9 cellular contexts compared by ENCODE assay signal in the genomic region with DNA sequence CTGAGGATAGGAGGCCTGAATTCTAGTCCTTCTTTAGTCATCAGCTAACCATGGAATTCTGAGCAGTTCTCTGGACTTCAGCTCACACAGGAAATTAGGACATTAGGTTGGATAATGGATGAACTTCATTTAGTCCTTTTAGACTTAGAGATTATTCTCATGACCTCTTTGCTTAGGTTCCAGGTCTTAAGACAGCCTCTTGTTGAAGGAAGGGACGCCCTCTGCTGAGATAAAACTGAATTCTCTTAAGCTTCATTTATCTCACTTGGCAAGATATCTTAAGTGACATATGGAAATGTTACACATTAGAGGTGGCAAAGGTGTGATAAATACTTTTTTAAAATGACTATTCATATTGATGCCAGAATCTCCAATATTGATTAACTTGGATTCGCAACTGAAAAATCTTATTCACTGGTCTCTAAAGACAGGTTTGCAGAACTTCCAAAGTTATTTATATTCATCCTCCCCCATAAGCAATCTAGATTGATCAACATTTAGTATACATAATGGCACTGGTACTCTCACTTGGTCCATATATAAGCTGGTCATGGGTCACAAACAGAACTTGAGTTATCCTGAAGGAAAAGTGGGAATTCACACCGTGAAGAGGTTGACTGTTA. TPM values are rescaled to one million over a fixed set of nuclear protein-coding genes. Genes with fewer than 3 reads are reported as not detected.
DNase-seq lines count a peak whose midpoint lies in the region; ATAC-seq, FAIRE-seq and TF ChIP-seq lines count a peak whose summit lies in the region.
"Had no signal": no experiment of that assay in that cellular context is flagged by ENCODE, and none has a peak within 500 bp of the region (broad histone marks: within the 10 kb centered on the region; RNA-seq: fewer than 3 reads in every experiment).

No MANE protein-coding gene starts in this region.

- TF ChIP-seq RAD21 in HCT116 (IDR thresholded peaks at IDR 0.05; ENCODE audit: low read depth), result peak; percentile 87

- TF ChIP-seq POLR2A in HCT116 (IDR thresholded peaks at IDR 0.05; ENCODE audit: borderline replicate concordance, extremely low read depth, insufficient read depth, insufficient read length), result no peak
- TF ChIP-seq POLR2A in endothelial cell of umbilical vein (IDR thresholded peaks at IDR 0.05; ENCODE audit: low read depth, low read length), result no peak

- no peak overlapping the region for H2AFZ ChIP-seq in DND-41 (ENCODE audit: low read depth, low read length)
- H2AFZ ChIP-seq in HCT116 (ENCODE audit: low read depth, low read length, poor library complexity, severe bottlenecking), result peak overlapping the region; percentile 92
- no peak overlapping the region for H2AFZ ChIP-seq in OCI-LY1 (ENCODE audit: low read length)
- peak overlapping the region; percentile 78 for H2AFZ ChIP-seq in endothelial cell of umbilical vein (ENCODE audit: low read depth, low read length)

- H3K27ac ChIP-seq in DND-41 (ENCODE audit: low read length), result no peak overlapping the region
- H3K27ac ChIP-seq in HCT116 (ENCODE audit: low read depth, low read length), result no peak overlapping the region
- no peak overlapping the region for H3K27ac ChIP-seq in OCI-LY1 (ENCODE audit: low read depth, low read length, poor library complexity, severe bottlenecking)
- H3K27ac ChIP-seq in endothelial cell of umbilical vein (ENCODE audit: insufficient read depth, low read depth, low read length), result peak overlapping the region; percentile 54
- no peak overlapping the region for H3K27ac ChIP-seq in CD4-positive, alpha-beta memory T cell (ENCODE audit: low read depth, low read length)

- no peaks in the 10 kb centered on the region for H3K4me1 ChIP-seq in DND-41 (ENCODE audit: insufficient read depth, low read length)
- no peaks in the 10 kb centered on the region for H3K4me1 ChIP-seq in HCT116 (ENCODE audit: control insufficient read depth in 1 of 2, insufficient read depth in 2 of 2, low read length in 2 of 2)
- H3K4me1 ChIP-seq in OCI-LY1 (ENCODE audit: insufficient read depth, low read length, severe bottlenecking), result no peaks in the 10 kb centered on the region
- peaks cover 7% of the 10 kb centered on the region for H3K4me1 ChIP-seq in endothelial cell of umbilical vein (ENCODE audit: control insufficient read depth, extremely low read depth, insufficient read depth, low read length)
- H3K4me1 ChIP-seq in CD4-positive, alpha-beta memory T cell (ENCODE audit: insufficient read depth, low read length), result no peaks in the 10 kb centered on the region

- no peaks in the 10 kb centered on the region for H3K9me1 ChIP-seq in endothelial cell of umbilical vein (replicated peaks; ENCODE audit: control insufficient read depth, extremely low read depth, insufficient read depth, low read length)

- TF ChIP-seq CTCF in DND-41 (IDR thresholded peaks at IDR 0.05; ENCODE audit: borderline replicate concordance, extremely low read depth, low read length, poor library complexity, severe bottlenecking) (peak; percentile 37), HCT116 (IDR thresholded peaks at IDR 0.05 in 2 of 3, conservative IDR thresholded peaks at IDR 0.05 in 1 of 3; ENCODE audit: borderline replicate concordance in 1 of 3, insufficient read depth in 1 of 3, low read depth in 2 of 3, low read length in 2 of 3) (peak; percentile 44 to 71 (median 61); a peak in 5 of 6 replicates), OCI-LY1 (IDR thresholded peaks at IDR 0.05; ENCODE audit: low read length) (peak; percentile 77), endothelial cell of umbilical vein (IDR thresholded peaks at IDR 0.05; ENCODE audit: extremely low read depth in 1 of 2, insufficient read depth in 1 of 2, low read depth in 1 of 2, low read length in 2 of 2) (peak; percentile 39 to 42), neural crest cell (conservative IDR thresholded peaks at IDR 0.05) (peak; percentile 66)

- H3K4me3 ChIP-seq in DND-41 (ENCODE audit: low read depth in 1 of 2, low read length in 2 of 2) (no peak overlapping the region), HCT116 (replicated peaks in 1 of 2; ENCODE audit: low read depth in 1 of 2, low read length in 2 of 2) (no peak overlapping the region), OCI-LY1 (ENCODE audit: low read depth, low read length, poor library complexity, severe bottlenecking) (no peak overlapping the region), endothelial cell of umbilical vein (replicated peaks in 1 of 3; ENCODE audit: insufficient read depth in 1 of 3, low read depth in 1 of 3, low read length in 3 of 3) (no peak overlapping the region)
- no peak overlapping the region for H3K4me3 ChIP-seq in CD4-positive, alpha-beta memory T cell (ENCODE audit: low read length in 2 of 2)

- H3F3A ChIP-seq in OCI-LY1 (ENCODE audit: insufficient read depth, low read length), result no peaks in the 10 kb centered on the region

- no peaks in the 10 kb centered on the region for H3K27me3 ChIP-seq in DND-41 (ENCODE audit: insufficient read depth, low read length, poor library complexity)
- no peaks in the 10 kb centered on the region for H3K27me3 ChIP-seq in HCT116 (ENCODE audit: insufficient read depth, low read length)
- no peaks in the 10 kb centered on the region; the same call in 1 of the 2 replicates for H3K27me3 ChIP-seq in OCI-LY1 (ENCODE audit: insufficient read depth, low read length)
- no peaks in the 10 kb centered on the region for H3K27me3 ChIP-seq in endothelial cell of umbilical vein (ENCODE audit: control insufficient read depth in 2 of 2, insufficient read depth in 2 of 2, low read length in 2 of 2)
- H3K27me3 ChIP-seq in CD4-positive, alpha-beta memory T cell (ENCODE audit: insufficient read depth, low read length), result no peaks in the 10 kb centered on the region

- DNase-seq in DND-41, result no peak
- DNase-seq in HCT116 (ENCODE audit: low read depth, low spot score), result peak; percentile 67
- peak; percentile 89 for DNase-seq in endothelial cell of umbilical vein (ENCODE audit: low read depth, low spot score)
- DNase-seq in neural crest cell (ENCODE audit: low read depth, low spot score), result no peak
- DNase-seq in COLO668 (lab: John Stamatoyannopoulos, UW; ENCODE audit: unreplicated experiment), result no peak
- DNase-seq in CD4-positive, alpha-beta memory T cell, result no peak
- DNase-seq in activated naive CD4-positive, alpha-beta T cell treated with anti-CD3 and anti-CD28 coated beads, Interleukin-2, amount 50 U/mL, for 16 hours, result no peak

- ATAC-seq in DND-41 (ENCODE audit: insufficient read depth, low read depth) (no peak), HCT116 (peak; percentile 82)

- H3K9me3 Mint-ChIP-seq in neural crest cell, result peaks cover 3% of the 10 kb centered on the region
- peaks cover 0 to 14% (median 5%) of the 10 kb centered on the region in 8 donors for H3K9me3 Mint-ChIP-seq in CD4-positive, alpha-beta memory T cell

- H3K36me3 ChIP-seq in DND-41 (ENCODE audit: insufficient read depth, low read length) (no peaks in the 10 kb centered on the region), HCT116 (ENCODE audit: control insufficient read depth in 1 of 2, insufficient read depth in 2 of 2, low read length in 2 of 2) (no peaks in the 10 kb centered on the region), OCI-LY1 (ENCODE audit: insufficient read depth, low read length) (no peaks in the 10 kb centered on the region; the same call in 1 of the 2 replicates), endothelial cell of umbilical vein (ENCODE audit: control insufficient read depth in 2 of 2, extremely low read depth in 1 of 2, insufficient read depth in 2 of 2, low read length in 2 of 2) (no peaks in the 10 kb centered on the region)
- H3K36me3 ChIP-seq in CD4-positive, alpha-beta memory T cell (ENCODE audit: insufficient read depth, low read length), result no peaks in the 10 kb centered on the region

- H3K9ac ChIP-seq in DND-41 (ENCODE audit: low read depth, low read length), result no peak overlapping the region
- no peak overlapping the region for H3K9ac ChIP-seq in HCT116 (ENCODE audit: low read length)
- H3K9ac ChIP-seq in OCI-LY1 (ENCODE audit: low read length), result no peak overlapping the region
- no peak overlapping the region for H3K9ac ChIP-seq in endothelial cell of umbilical vein (replicated peaks; ENCODE audit: extremely low read depth, insufficient read depth, low read length)

- no peaks in the 10 kb centered on the region for H3K79me2 ChIP-seq in DND-41 (ENCODE audit: insufficient read depth, low read length)
- no peaks in the 10 kb centered on the region for H3K79me2 ChIP-seq in HCT116 (ENCODE audit: insufficient read depth, low read length)
- H3K79me2 ChIP-seq in OCI-LY1 (ENCODE audit: insufficient read depth, low read length), result no peaks in the 10 kb centered on the region
- H3K79me2 ChIP-seq in endothelial cell of umbilical vein (ENCODE audit: control insufficient read depth, insufficient read depth, low read length), result no peaks in the 10 kb centered on the region

- peaks cover 11% of the 10 kb centered on the region for H3K4me1 Mint-ChIP-seq in neural crest cell
- no peaks in the 10 kb centered on the region for H3K4me1 Mint-ChIP-seq in CD4-positive, alpha-beta memory T cell

- no peaks in the 10 kb centered on the region for H3K9me3 ChIP-seq in DND-41 (ENCODE audit: insufficient read depth, low read length, severe bottlenecking)
- no peaks in the 10 kb centered on the region for H3K9me3 ChIP-seq in HCT116 (ENCODE audit: control insufficient read depth in 1 of 2, insufficient read depth in 1 of 2, low read depth in 1 of 2, low read length in 2 of 2)
- peaks cover 8% of the 10 kb centered on the region for H3K9me3 ChIP-seq in OCI-LY1 (ENCODE audit: low read length)
- H3K9me3 ChIP-seq in endothelial cell of umbilical vein (replicated peaks; ENCODE audit: control insufficient read depth, insufficient read depth, low read length), result no peaks in the 10 kb centered on the region
- H3K9me3 ChIP-seq in CD4-positive, alpha-beta memory T cell (ENCODE audit: control insufficient read depth in 1 of 2, low read length in 2 of 2), result no peaks in the 10 kb centered on the region

- FAIRE-seq in endothelial cell of umbilical vein (lab: Jason Lieb, UNC), result peak; percentile 89

- POLR2A ChIA-PET in HCT116 (lab: Charles Lee), result no interaction called here
- POLR2A ChIA-PET in endothelial cell of umbilical vein (lab: Charles Lee), result no interaction called here
- POLR2A ChIA-PET in CD4-positive, alpha-beta memory T cell (lab: Charles Lee; ENCODE audit: partially characterized antibody), result no interaction called here

- H3K4me2 ChIP-seq in DND-41 (ENCODE audit: insufficient read depth, low read length) (no peak overlapping the region), HCT116 (ENCODE audit: low read length) (no peak overlapping the region), OCI-LY1 (ENCODE audit: low read length) (no peak overlapping the region), endothelial cell of umbilical vein (ENCODE audit: insufficient read depth, low read length) (no peak overlapping the region)

- intact Hi-C loops in HCT116 (cut with micrococcal nuclease) (loop anchor here (1.0 to 2.0 kb wide), 3 partner anchors 121 to 745 kb away; no protein-coding TSS in a partner anchor), endothelial cell of umbilical vein (cut with micrococcal nuclease) (loop anchor here (1.0 to 10.0 kb wide), 9 partner anchors 60 to 291 kb away; a partner anchor contains a TSS)
- intact Hi-C loops in CD4-positive, alpha-beta memory T cell (cut with micrococcal nuclease), result no loop called here

- dilution Hi-C loops in endothelial cell of umbilical vein (cut with MboI; ENCODE audit: extremely low pct_ligation_motif_present, low sequenced_read_pairs), result no loop called here

- H3K36me3 Mint-ChIP-seq in neural crest cell (ENCODE audit: low read depth), result peaks cover 6% of the 10 kb centered on the region
- no peaks in the 10 kb centered on the region for H3K36me3 Mint-ChIP-seq in CD4-positive, alpha-beta memory T cell

- H3K9me2 ChIP-seq in HCT116 (ENCODE audit: insufficient read depth), result no peaks in the 10 kb centered on the region
- H3K9me2 ChIP-seq in OCI-LY1 (ENCODE audit: low read depth, low read length), result no peaks in the 10 kb centered on the region

- H3K27ac Mint-ChIP-seq in neural crest cell (ENCODE audit: unreplicated experiment), result no peak overlapping the region
- H3K27ac Mint-ChIP-seq in CD4-positive, alpha-beta memory T cell, result no peak overlapping the region

- H4K20me1 ChIP-seq in DND-41 (ENCODE audit: insufficient read depth, low read length), result no peaks in the 10 kb centered on the region
- no peaks in the 10 kb centered on the region; the same call in 1 of the 2 replicates for H4K20me1 ChIP-seq in HCT116 (ENCODE audit: insufficient read depth)
- no peaks in the 10 kb centered on the region for H4K20me1 ChIP-seq in OCI-LY1 (ENCODE audit: insufficient read depth, low read length)
- no peaks in the 10 kb centered on the region for H4K20me1 ChIP-seq in endothelial cell of umbilical vein (replicated peaks; ENCODE audit: control insufficient read depth, extremely low read depth, insufficient read depth, low read length)

- RAD21 ChIA-PET in HCT116 (lab: Charles Lee; ENCODE audit: low non-redundant PET in 1 of 2, low total read pairs in 2 of 2, uncharacterized antibody in 2 of 2, unreplicated experiment in 2 of 2), result no interaction called here

- H3K4me3 Mint-ChIP-seq in neural crest cell, result no peak overlapping the region
- H3K4me3 Mint-ChIP-seq in CD4-positive, alpha-beta memory T cell, result no peak overlapping the region

- BruUV-seq in HCT116 (replicated peaks; lab: Mats Ljungman, UMichigan), result no TSS peak
- BruUV-seq in endothelial cell of umbilical vein (replicated peaks; lab: Mats Ljungman, UMichigan), result no TSS peak

- H3K27me3 Mint-ChIP-seq in neural crest cell (ENCODE audit: low read depth), result no peaks in the 10 kb centered on the region
- peaks cover 7 to 9% of the 10 kb centered on the region in 2 donors for H3K27me3 Mint-ChIP-seq in CD4-positive, alpha-beta memory T cell

- CTCF ChIA-PET in HCT116 (lab: Charles Lee), result interaction anchor here (0.6 to 3.2 kb wide), 7 partner anchors 87 to 746 kb away, joined by 3 to 27 read pairs (median 3); no protein-coding TSS in a partner anchor
- CTCF ChIA-PET in endothelial cell of umbilical vein (lab: Charles Lee), result interaction anchor here (0.6 to 5.4 kb wide), 65 partner anchors 10 to 318 kb away, joined by 3 to 223 read pairs (median 5); a partner anchor contains a TSS
- CTCF ChIA-PET in CD4-positive, alpha-beta memory T cell (lab: Charles Lee; ENCODE audit: partially characterized antibody), result interaction anchor here (0.7 kb wide), 1 partner anchor 730 kb away, joined by 3 read pairs; no protein-coding TSS in a partner anchor

RNA-seq across cellular contexts. Expression of a gene that starts 16.9 kb away (rescaled TPM):
- total RNA-seq in HCT116 (2021; ENCODE audit: unreplicated experiment) (not detected), endothelial cell of umbilical vein (4.1 and 4.6 TPM in 2 replicates), neural crest cell (not detected in 2 replicates)
- 0.01 TPM in 1 of 2 replicates, not detected in the other for polyA plus RNA-seq in HCT116 (2012)
- polyA plus RNA-seq in endothelial cell of umbilical vein, result 1.2 and 1.3 TPM in 2 replicates
- polyA plus RNA-seq in endothelial cell of umbilical vein (2011; cell fraction: cytosol; rRNA removed), result 0.75 and 0.78 TPM in 2 replicates
- polyA plus RNA-seq in endothelial cell of umbilical vein (2011; cell fraction: nucleus; rRNA removed), result 0.72 and 1.2 TPM in 2 replicates
- polyA plus RNA-seq in endothelial cell of umbilical vein (2012), result 0.11 and 0.33 TPM in 2 replicates
- polyA minus RNA-seq in endothelial cell of umbilical vein, result 3.2 and 3.4 TPM in 2 replicates
- polyA minus RNA-seq in endothelial cell of umbilical vein (2011; cell fraction: cytosol; rRNA and poly(A)+ RNA removed), result not detected
- polyA minus RNA-seq in endothelial cell of umbilical vein (2011; cell fraction: nucleus; rRNA and poly(A)+ RNA removed), result 0.96 and 1.6 TPM in 2 replicates
- under 1 TPM; 0.29 to 0.58 TPM for total RNA-seq in CD4-positive, alpha-beta memory T cell
- polyA plus RNA-seq in CD4-positive, alpha-beta memory T cell, result not detected
- total RNA-seq: T-helper 2 cell treated with Interferon-gamma antibody and Interleukin-4, amounts not matched to agents 100 ng/mL and 5 ng/mL, for 36 hours had no signal

Comparison
In these comparisons a context has a peak if more than half of its experiments do, and no peak if none do; other contexts are left out.
1. DNase-seq: peak in HCT116 (single experiment) and endothelial cell of umbilical vein (single experiment); none in DND-41 (single experiment), neural crest cell (single experiment), COLO668 (single experiment), CD4-positive, alpha-beta memory T cell (0 of 5) and activated naive CD4-positive, alpha-beta T cell treated with anti-CD3 and anti-CD28 coated beads, Interleukin-2, amount 50 U/mL, for 16 hours (single experiment).
2. H2AFZ ChIP-seq: peak in HCT116 (single experiment) and endothelial cell of umbilical vein (single experiment); none in DND-41 (single experiment) and OCI-LY1 (single experiment).
3. Peak in every context shown above with its lines, with median percentiles within 50 percentile points of each other: CTCF ChIP-seq.